9 cellular contexts compared by ENCODE assay signal in the genomic region with DNA sequence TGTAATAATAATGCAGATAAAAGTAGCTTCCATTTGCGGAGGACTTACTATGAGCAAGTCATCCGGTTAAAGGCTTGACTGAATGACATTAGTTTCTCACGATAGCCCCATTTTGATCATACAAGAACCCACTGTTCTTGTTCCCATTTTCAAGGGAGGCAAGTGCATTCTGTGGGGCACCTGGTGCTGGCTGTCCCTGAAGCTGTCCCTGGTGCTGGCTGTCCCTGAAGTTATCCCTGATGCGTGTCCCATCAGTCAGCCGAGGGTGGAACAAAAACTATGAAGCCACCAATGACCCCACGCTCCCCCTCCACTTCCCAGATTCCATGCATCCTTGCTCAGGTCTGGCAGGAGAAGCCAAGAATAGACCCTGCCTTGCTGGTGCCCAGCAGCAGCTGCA.
"Had no signal": no experiment of that assay in that cellular context is flagged by ENCODE, and none has a peak within 500 bp of the region (broad histone marks: within the 10 kb centered on the region; RNA-seq: fewer than 3 reads in every experiment).

No MANE protein-coding gene starts in this region.

- H3K27ac ChIP-seq: HL-60, KMS-11 had no signal

- H3K36me3 ChIP-seq: HAP-1 had no signal

- H3K4me2 ChIP-seq: GM23338, KMS-11 had no signal

- H3K9ac ChIP-seq: KMS-11 had no signal

- H3K4me3 ChIP-seq: GM23338, HAP-1 had no signal

- DNase-seq: HFFc6, IMR-90, KBM-7 had no signal

- H3K4me1 ChIP-seq: HAP-1 had no signal

- FAIRE-seq: H1, H54 had no signal

- H3K9me3 ChIP-seq: HAP-1 had no signal

- H2AFZ ChIP-seq: GM23338 had no signal
